In the genomic region with DNA sequence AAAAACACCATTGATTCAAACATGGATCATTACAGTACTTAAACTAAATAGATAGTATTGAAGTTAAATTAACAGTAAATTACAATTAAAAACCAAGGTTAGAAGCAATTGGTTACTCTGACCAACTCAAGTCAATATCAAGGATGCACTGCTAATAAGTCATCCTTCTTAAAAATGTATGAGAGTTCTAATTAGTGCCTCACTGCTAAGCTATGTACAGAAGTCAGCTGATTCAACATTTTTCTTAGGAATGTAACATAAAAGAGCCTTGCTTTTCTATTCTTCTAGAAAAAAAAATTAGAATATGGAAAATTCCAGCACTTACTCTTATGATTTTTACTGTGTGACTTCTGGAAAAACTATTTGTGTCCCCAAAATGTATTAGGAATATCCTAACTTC, we compare ENCODE assay signal across 18 cellular contexts.
DNase-seq lines count a peak whose midpoint lies in the region; ATAC-seq and TF ChIP-seq lines count a peak whose summit lies in the region.
"Had no signal": no experiment of that assay in that cellular context is flagged by ENCODE, and none has a peak within 500 bp of the region (broad histone marks: within the 10 kb centered on the region; RNA-seq: fewer than 3 reads in every experiment).

No MANE protein-coding gene starts in this region.

- H3K36me3 Mint-ChIP-seq in osteocyte (ENCODE audit: unreplicated experiment) = no peaks in the 10 kb centered on the region
- H3K36me3 Mint-ChIP-seq: CD8-positive, alpha-beta memory T cell had no signal

- no peak overlapping the region for H2AK5ac ChIP-seq in IMR-90 (ENCODE audit: low read depth, low read length)

- no peak overlapping the region for H3K14ac ChIP-seq in IMR-90 (replicated peaks; ENCODE audit: low read depth, low read length)

- peaks cover 19% of the 10 kb centered on the region for H3K4me1 Mint-ChIP-seq in osteocyte (ENCODE audit: unreplicated experiment)
- H3K4me1 Mint-ChIP-seq: CD8-positive, alpha-beta memory T cell; H9 had no signal

- no peaks in the 10 kb centered on the region for H3K36me3 ChIP-seq in IMR-90 (ENCODE audit: control insufficient read depth, insufficient read depth, low read length)
- H3K36me3 ChIP-seq: BLaER1 had no signal

- H3K4ac ChIP-seq in IMR-90 (ENCODE audit: low read depth, low read length) = no peak overlapping the region

- H3K4me2 ChIP-seq in IMR-90 (ENCODE audit: low read depth, low read length) = no peak overlapping the region
- H3K4me2 ChIP-seq: BLaER1 had no signal

- no peak for TF ChIP-seq RAD21 in IMR-90 (IDR thresholded peaks at IDR 0.05; ENCODE audit: low read length)

- no peak overlapping the region for H2BK15ac ChIP-seq in IMR-90 (ENCODE audit: low read depth, low read length)

- peaks cover 8% of the 10 kb centered on the region for H3K9me3 Mint-ChIP-seq in osteocyte (ENCODE audit: unreplicated experiment)

- H3K4me3 Mint-ChIP-seq in osteocyte (ENCODE audit: unreplicated experiment) = no peak overlapping the region
- H3K4me3 Mint-ChIP-seq: CD8-positive, alpha-beta memory T cell; H9 had no signal

- H3K9me3 ChIP-seq in IMR-90 (ENCODE audit: control insufficient read depth, insufficient read depth, low read length) = peaks cover 5% of the 10 kb centered on the region
- H3K9me3 ChIP-seq: BLaER1 had no signal

- H3K27me3 Mint-ChIP-seq in osteocyte (ENCODE audit: unreplicated experiment) = no peaks in the 10 kb centered on the region
- H3K27me3 Mint-ChIP-seq: CD8-positive, alpha-beta memory T cell had no signal

- H4K20me1 ChIP-seq in IMR-90 (ENCODE audit: insufficient read depth, low read length) = no peaks in the 10 kb centered on the region
- H4K20me1 ChIP-seq: BLaER1 had no signal

- peak overlapping the region; percentile 7 for H3K27ac Mint-ChIP-seq in osteocyte (ENCODE audit: unreplicated experiment)
- H3K27ac Mint-ChIP-seq: CD8-positive, alpha-beta memory T cell; H9 had no signal

- no peak overlapping the region for H2AFZ ChIP-seq in IMR-90 (replicated peaks; ENCODE audit: low read length, poor library complexity)

- H3K9me1 ChIP-seq in IMR-90 (ENCODE audit: insufficient read depth, low read length) = no peaks in the 10 kb centered on the region

- no peaks in the 10 kb centered on the region for H3K79me1 ChIP-seq in IMR-90 (ENCODE audit: low read depth in 1 of 2, low read length in 2 of 2)

- H3K23ac ChIP-seq in IMR-90 (ENCODE audit: low read depth, low read length) = no peak overlapping the region

- no peak overlapping the region for H4K8ac ChIP-seq in IMR-90 (ENCODE audit: low read depth in 2 of 2, low read length in 2 of 2)

- H3K4me3 ChIP-seq in IMR-90 (ENCODE audit: insufficient read depth, low read depth, low read length) (no peak overlapping the region), choroid plexus epithelial cell (ENCODE audit: low read depth, low read length) (no peak overlapping the region)
- H3K4me3 ChIP-seq: BLaER1, GM12878, K562 had no signal

- peak overlapping the region; percentile 72 for H2BK5ac ChIP-seq in IMR-90 (ENCODE audit: low read depth, low read length, poor library complexity, severe bottlenecking)

- TF ChIP-seq POLR2A in IMR-90 (IDR thresholded peaks at IDR 0.05; ENCODE audit: low read depth, low read length) = no peak

- no peak overlapping the region for H2AK9ac ChIP-seq in IMR-90 (replicated peaks; ENCODE audit: low read depth, low read length, poor library complexity)

- ATAC-seq in IMR-90 (ENCODE audit: low read depth) (peak; percentile 59), HG03469 (IDR thresholded peaks at IDR 0.05; ENCODE audit: unreplicated experiment) (no peak)
- ATAC-seq: GM12878, K562 had no signal

- H4K5ac ChIP-seq in IMR-90 (ENCODE audit: low read depth, low read length) = no peak overlapping the region

- no peaks in the 10 kb centered on the region for H3K27me3 ChIP-seq in IMR-90 (ENCODE audit: control insufficient read depth, insufficient read depth, low read length)
- H3K27me3 ChIP-seq: BLaER1 had no signal

- no peak overlapping the region for H3K56ac ChIP-seq in IMR-90 (ENCODE audit: extremely low read depth, insufficient read depth, low read length)

- H3K4me1 ChIP-seq in IMR-90 (ENCODE audit: control insufficient read depth, insufficient read depth, low read length) = peaks cover 2% of the 10 kb centered on the region; the same call in 1 of the 2 replicates
- H3K4me1 ChIP-seq: BLaER1, Caco-2 had no signal

- BruUV-seq in IMR-90 (replicated peaks; lab: Mats Ljungman, UMichigan) = no TSS peak

- CTCF ChIA-PET in IMR-90 (lab: Yijun Ruan, JAX) = no interaction called here

- intact Hi-C loops in IMR-90 (cut with micrococcal nuclease) = no loop called here

- no peak overlapping the region for H3K27ac ChIP-seq in IMR-90 (ENCODE audit: insufficient read depth, low read length)
- H3K27ac ChIP-seq: BLaER1, HL-60 had no signal

- no peak overlapping the region for H3K9ac ChIP-seq in IMR-90 (ENCODE audit: low read depth, low read length)
- H3K9ac ChIP-seq: BLaER1 had no signal

- in situ Hi-C loops in IMR-90 (cut with MboI; ENCODE audit: low sequenced_read_pairs) = no loop called here

- no peak for TF ChIP-seq CTCF in IMR-90 (conservative IDR thresholded peaks at IDR 0.05; ENCODE audit: low read depth, low read length)
- TF ChIP-seq CTCF in choroid plexus epithelial cell (conservative IDR thresholded peaks at IDR 0.05; ENCODE audit: low read depth, low read length) = no peak
- no peak for TF ChIP-seq CTCF in osteocyte (IDR thresholded peaks at IDR 0.05)

- peak; percentile 25 for DNase-seq in EL
- peak; percentile 20 for DNase-seq in IMR-90
- peak; percentile 40 for DNase-seq in choroid plexus epithelial cell (ENCODE audit: low read depth)
- no peak for DNase-seq in osteocyte (ENCODE audit: extremely low spot score, unreplicated experiment)
- no peak for DNase-seq in amygdala (lab: John Stamatoyannopoulos, UW)
- DNase-seq in NOMO-1 (lab: John Stamatoyannopoulos, UW; ENCODE audit: unreplicated experiment in 2 of 2) = no peak
- DNase-seq: 8988T; AML-193; Caco-2; CD8-positive, alpha-beta memory T cell; DND-41; GOT3; H9 had no signal

- H2BK120ac ChIP-seq in IMR-90 (ENCODE audit: low read depth, low read length) = no peak overlapping the region

- no peak overlapping the region for H4K91ac ChIP-seq in IMR-90 (ENCODE audit: insufficient read depth, low read depth, low read length)

- peak overlapping the region; percentile 68; the same call in 1 of the 2 replicates for H3K18ac ChIP-seq in IMR-90 (ENCODE audit: low read depth, low read length)

- H2BK20ac ChIP-seq in IMR-90 (ENCODE audit: low read depth, low read length) = 0 out of 2 replicates have a peak overlapping the region, but pooled peaks have one; percentile 41

- POLR2A ChIA-PET in IMR-90 (lab: Charles Lee; ENCODE audit: unreplicated experiment) = no interaction called here

- dilution Hi-C loops in IMR-90 (cut with HindIII; ENCODE audit: low sequenced_read_pairs, unreplicated experiment) = no loop called here

TF ChIP-seq in IMR-90, 13 proteins besides CTCF, POLR2A, EP300 and RAD21:
- TF ChIP-seq FOS (IDR thresholded peaks at IDR 0.05; ENCODE audit: low read depth, low read length) = no peak
- TF ChIP-seq, protein P1, sequence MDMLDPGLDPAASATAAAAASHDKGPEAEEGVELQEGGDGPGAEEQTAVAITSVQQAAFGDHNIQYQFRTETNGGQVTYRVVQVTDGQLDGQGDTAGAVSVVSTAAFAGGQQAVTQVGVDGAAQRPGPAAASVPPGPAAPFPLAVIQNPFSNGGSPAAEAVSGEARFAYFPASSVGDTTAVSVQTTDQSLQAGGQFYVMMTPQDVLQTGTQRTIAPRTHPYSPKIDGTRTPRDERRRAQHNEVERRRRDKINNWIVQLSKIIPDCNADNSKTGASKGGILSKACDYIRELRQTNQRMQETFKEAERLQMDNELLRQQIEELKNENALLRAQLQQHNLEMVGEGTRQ (IDR thresholded peaks at IDR 0.05; ENCODE audit: low read depth, low read length) = no peak
- no peak for TF ChIP-seq RCOR1 (IDR thresholded peaks at IDR 0.05; ENCODE audit: insufficient replicate concordance, low read length)
- no peak for TF ChIP-seq NFE2L2 (IDR thresholded peaks at IDR 0.05; ENCODE audit: low read depth, low read length)
- no peak for TF ChIP-seq MAFK (IDR thresholded peaks at IDR 0.05; ENCODE audit: low read depth, low read length)
- TF ChIP-seq CEBPB (IDR thresholded peaks at IDR 0.05; ENCODE audit: low read depth, low read length) = no peak
- TF ChIP-seq MXI1 (IDR thresholded peaks at IDR 0.05; ENCODE audit: borderline replicate concordance, low read depth, low read length) = no peak
- no peak for TF ChIP-seq SMC3 (IDR thresholded peaks at IDR 0.05; ENCODE audit: low read depth, low read length)
- TF ChIP-seq, protein P2, sequence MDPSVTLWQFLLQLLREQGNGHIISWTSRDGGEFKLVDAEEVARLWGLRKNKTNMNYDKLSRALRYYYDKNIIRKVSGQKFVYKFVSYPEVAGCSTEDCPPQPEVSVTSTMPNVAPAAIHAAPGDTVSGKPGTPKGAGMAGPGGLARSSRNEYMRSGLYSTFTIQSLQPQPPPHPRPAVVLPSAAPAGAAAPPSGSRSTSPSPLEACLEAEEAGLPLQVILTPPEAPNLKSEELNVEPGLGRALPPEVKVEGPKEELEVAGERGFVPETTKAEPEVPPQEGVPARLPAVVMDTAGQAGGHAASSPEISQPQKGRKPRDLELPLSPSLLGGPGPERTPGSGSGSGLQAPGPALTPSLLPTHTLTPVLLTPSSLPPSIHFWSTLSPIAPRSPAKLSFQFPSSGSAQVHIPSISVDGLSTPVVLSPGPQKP (IDR thresholded peaks at IDR 0.05; ENCODE audit: borderline replicate concordance, low read depth, low read length) = no peak
- no peak for TF ChIP-seq RFX5 (IDR thresholded peaks at IDR 0.05; ENCODE audit: low read depth, low read length)
- TF ChIP-seq CHD1 (IDR thresholded peaks at IDR 0.05; ENCODE audit: low read depth, low read length) = no peak
- no peak for TF ChIP-seq BHLHE40 (IDR thresholded peaks at IDR 0.05; ENCODE audit: low read depth, low read length)
- no peak for TF ChIP-seq MAZ (IDR thresholded peaks at IDR 0.05; ENCODE audit: borderline replicate concordance, low read depth, low read length)

Comparison
In these comparisons a context has a peak if more than half of its experiments do, and no peak if none do; other contexts are left out.
1. DNase-seq: peak in EL (single experiment), IMR-90 (single experiment) and choroid plexus epithelial cell (single experiment); none in osteocyte (single experiment), amygdala (0 of 56) and NOMO-1 (0 of 2).